Comparison of ENCODE assay signal across 8 cellular contexts in the genomic region with DNA sequence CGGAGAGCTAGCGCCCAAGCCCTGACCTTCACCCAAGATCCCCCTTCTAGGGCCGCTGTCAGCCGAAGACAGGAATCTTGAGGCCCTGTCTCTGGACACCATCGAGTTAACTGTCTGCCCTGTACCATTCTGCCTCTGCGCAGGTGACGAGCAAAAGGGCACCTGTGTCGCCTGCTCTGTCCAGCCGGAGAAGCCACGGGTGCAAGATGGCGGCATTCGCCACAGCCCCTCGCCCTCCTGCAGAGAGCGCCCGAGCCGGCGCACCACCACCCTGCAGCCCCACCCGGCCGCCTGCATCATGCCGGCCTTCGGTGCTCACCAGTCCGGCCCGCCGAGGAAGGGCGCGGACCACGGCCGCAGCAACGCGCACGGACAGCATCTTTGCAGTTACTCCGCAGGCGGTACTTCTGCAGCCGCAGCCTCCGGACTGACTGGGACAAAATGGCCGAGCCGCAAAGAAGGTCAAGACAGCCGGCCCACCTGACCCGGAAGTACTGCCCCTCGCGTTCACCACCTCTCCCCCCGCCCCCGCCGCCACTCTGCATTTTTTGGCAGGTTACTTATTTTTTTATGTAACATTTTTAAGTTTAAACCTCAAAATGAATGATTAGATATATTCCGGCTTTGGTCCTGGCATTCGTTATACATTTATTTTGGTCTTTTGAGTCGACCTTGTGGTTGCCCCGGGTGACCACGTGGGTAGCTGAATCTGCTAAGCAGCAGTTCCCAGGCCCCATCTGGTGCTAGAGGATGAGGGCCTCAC. TPM values are rescaled to one million over a fixed set of nuclear protein-coding genes. Genes with fewer than 3 reads are reported as not detected.
DNase-seq lines count a peak whose midpoint lies in the region; ATAC-seq and TF ChIP-seq lines count a peak whose summit lies in the region.

A gene (minus strand): TSS at position 444 of the 763 bp plus-strand sequence. CDS start 65 bp downstream, at position 379.

- H3K27me3 ChIP-seq in AG04450 (ENCODE audit: control insufficient read depth, insufficient read depth, low read length), result no peaks in the 10 kb centered on the region
- no peaks in the 10 kb centered on the region for H3K27me3 ChIP-seq in kidney epithelial cell (ENCODE audit: control insufficient read depth, insufficient read depth, low read length)

- peak within 1 kb of the TSS; percentile 57 for H3K27ac ChIP-seq in AG04450 (ENCODE audit: low read depth, low read length)

- H3K4me3 ChIP-seq in AG04450 (ENCODE audit: low read depth, low read length) (peak within 1 kb of the TSS; percentile 95), kidney epithelial cell (ENCODE audit: low read depth, low read length) (peak within 1 kb of the TSS; percentile 87)

- H3K4me3 Mint-ChIP-seq in central memory CD8-positive, alpha-beta T cell, result peak within 1 kb of the TSS; percentile 95

- no peaks in the 10 kb centered on the region for H3K36me3 ChIP-seq in kidney epithelial cell (ENCODE audit: control insufficient read depth, insufficient read depth, low read length)

- peak within 1 kb of the TSS; percentile 85 for H3K27ac Mint-ChIP-seq in central memory CD8-positive, alpha-beta T cell (ENCODE audit: low read depth)

- no peaks in the 10 kb centered on the region for H3K27me3 Mint-ChIP-seq in central memory CD8-positive, alpha-beta T cell

- H3K36me3 Mint-ChIP-seq in central memory CD8-positive, alpha-beta T cell (ENCODE audit: insufficient read depth), result peaks cover 29% of the 10 kb centered on the region

- no peaks in the 10 kb centered on the region for H3K9me3 Mint-ChIP-seq in central memory CD8-positive, alpha-beta T cell

- peaks cover 26% of the 10 kb centered on the region for H3K4me1 Mint-ChIP-seq in central memory CD8-positive, alpha-beta T cell

- ATAC-seq in GM18867 (IDR thresholded peaks at IDR 0.05; ENCODE audit: unreplicated experiment), result peak; percentile 82
- ATAC-seq in HG03103 (IDR thresholded peaks at IDR 0.05; ENCODE audit: low read depth, unreplicated experiment), result peak; percentile 64
- peak; percentile 83 for ATAC-seq in central memory CD8-positive, alpha-beta T cell (replicated peaks; ENCODE audit: extremely low read depth, poor library complexity, severe bottlenecking)

- peak; percentile 36 for DNase-seq in AG04450 (ENCODE audit: low read depth, low spot score)
- peak; percentile 68 for DNase-seq in NCI-H226
- peak; percentile 68 for DNase-seq in activated CD4-positive, CD25-positive, alpha-beta regulatory T cell treated with anti-CD3 and anti-CD28 coated beads, Interleukin-2, amount 50 U/mL, for 16 hours (ENCODE audit: low read depth, low spot score)
- DNase-seq in central memory CD8-positive, alpha-beta T cell (ENCODE audit: low spot score in 2 of 2), result peak; percentile 70 to 77
- peak; percentile 39 for DNase-seq in kidney epithelial cell (ENCODE audit: low read depth)
- DNase-seq in stimulated activated CD4-positive, alpha-beta T cell treated with anti-CD3 and anti-CD28 coated beads, Interleukin-15, amount 100 ng/mL, for 48 hours (ENCODE audit: low read depth in 2 of 2), result peak; percentile 78 to 80

- no peaks in the 10 kb centered on the region; the same call in 1 of the 2 replicates for H3K9me3 ChIP-seq in AG04450 (ENCODE audit: control insufficient read depth, insufficient read depth, low read length)

- no peak; the same call in 1 of the 2 replicates for TF ChIP-seq CTCF in AG04450 (IDR thresholded peaks at IDR 0.05; ENCODE audit: low read depth, low read length)
- peak; percentile 3 for TF ChIP-seq CTCF in kidney epithelial cell (IDR thresholded peaks at IDR 0.05; ENCODE audit: insufficient read depth, low read length, poor library complexity, severe bottlenecking)

- POLR2A ChIA-PET in AG04450 (lab: Yijun Ruan, JAX), result interaction anchor here (0.6 to 0.7 kb wide), 3 partner anchors 23 to 165 kb away, joined by 3 to 6 read pairs (median 3); no protein-coding TSS in a partner anchor

- CTCF ChIA-PET in AG04450 (lab: Charles Lee), result interaction anchor here (0.7 to 1.9 kb wide), 3 partner anchors 75 to 560 kb away, joined by 3 to 6 read pairs (median 4); a partner anchor contains a TSS

RNA-seq across cellular contexts. Expression of the gene that starts here (rescaled TPM):
- 805 and 937 TPM in 2 replicates for polyA plus RNA-seq in AG04450 (2011; rRNA removed)
- polyA minus RNA-seq in AG04450 (2011; rRNA and poly(A)+ RNA removed), result 626 and 633 TPM in 2 replicates
- total RNA-seq in kidney epithelial cell, result 360 and 364 TPM in 2 replicates

Comparison
In these comparisons a context has a peak if more than half of its experiments do, and no peak if none do; other contexts are left out.
1. Peak in every context shown above with its lines: DNase-seq, ATAC-seq, H3K4me3 ChIP-seq and H3K27ac ChIP-seq.